1 cellular context compared by ENCODE assay signal in the genomic region with DNA sequence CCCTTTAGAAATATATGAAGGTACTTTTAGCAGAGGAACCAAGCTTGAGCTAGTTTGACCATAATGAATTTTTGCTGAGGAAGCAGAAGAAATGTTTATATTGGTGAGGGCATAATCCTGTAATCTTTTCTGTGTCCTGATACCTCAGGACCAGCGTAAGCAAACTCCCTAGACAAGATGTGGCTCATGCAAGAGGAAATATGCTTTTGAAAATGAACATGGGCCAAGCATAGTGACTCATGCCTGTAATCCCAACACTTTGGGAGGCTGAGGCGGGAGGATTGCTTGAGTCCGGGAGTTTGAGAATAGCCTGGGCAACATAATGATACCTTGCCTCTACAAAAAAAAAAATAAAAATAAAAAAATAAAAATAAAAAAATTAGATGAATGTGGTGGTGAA.
TF ChIP-seq lines count a peak whose summit lies in the region.

No MANE protein-coding gene starts in this region.

TF ChIP-seq in K562, 482 proteins besides CTCF, POLR2A, EP300 and RAD21 (continued from another document):
- 0 out of 2 replicates have a peak, but pooled peaks have one; percentile 17 for TF ChIP-seq C11orf30 (IDR thresholded peaks at IDR 0.05; ENCODE audit: low read depth)
